27 cellular contexts compared by ENCODE assay signal in the genomic region with DNA sequence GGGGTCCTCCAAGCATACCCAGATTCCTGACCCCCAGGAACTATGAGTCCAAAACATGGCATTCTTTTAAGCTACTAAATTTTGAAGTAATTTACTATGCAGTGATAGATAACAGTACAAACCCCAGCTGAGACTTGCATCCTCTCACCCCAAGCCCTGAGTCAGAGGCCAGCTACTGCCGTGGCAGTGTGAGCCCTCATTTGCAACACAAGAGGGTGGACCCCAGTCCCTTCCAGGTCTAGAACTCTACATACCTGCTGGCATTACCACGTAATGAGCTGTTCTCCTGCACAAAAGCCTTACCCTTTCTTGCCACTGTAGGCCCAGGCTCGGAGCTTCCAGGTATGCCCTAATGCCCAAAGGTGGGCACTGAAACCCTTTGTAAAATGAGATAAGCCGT.
"Had no signal": no experiment of that assay in that cellular context is flagged by ENCODE, and none has a peak within 500 bp of the region (broad histone marks: within the 10 kb centered on the region; RNA-seq: fewer than 3 reads in every experiment).

No MANE protein-coding gene starts in this region.

- H3K27ac ChIP-seq: breast epithelium, KMS-11, Peyer's patch, RWPE1, SJCRH30, WERI-Rb-1 had no signal

- H3K4me2 ChIP-seq: KMS-11, SK-N-SH had no signal

- H3K4me3 ChIP-seq: breast epithelium, Peyer's patch, SJCRH30 had no signal

- H3K9me3 ChIP-seq: breast epithelium, Peyer's patch, SJCRH30, SK-N-SH had no signal

- H3K36me3 Mint-ChIP-seq: activated CD8-positive, alpha-beta memory T cell treated with anti-CD3 and anti-CD28 coated beads, Interleukin-2, amount 10 ng/mL, durations not matched to agents 7 days and 5 days had no signal

- H3K9me3 Mint-ChIP-seq: activated naive CD4-positive, alpha-beta T cell treated with anti-CD3 and anti-CD28 coated beads, Interleukin-2, amount 50 U/mL, for 24 hours; activated T-cell treated with anti-CD3 and anti-CD28 coated beads, Interleukin-2, amount 50 U/mL, for 24 hours; activated T-helper 1 cell treated with anti-CD3 and anti-CD28 coated beads, Interleukin-12 subunit alpha, Interleukin-12 subunit beta, Interleukin-2, Interleukin-4 antibody, amounts not matched to agents 30 ng/mL and 10 ng/mL and 1 ng/mL, durations not matched to agents 14 hours and 24 hours and 36 hours had no signal

- DNase-seq: activated CD4-positive, alpha-beta T cell treated with anti-CD3 and anti-CD28 coated beads for 48 hours; activated CD4-positive, alpha-beta T cell treated with anti-CD3 and anti-CD28 coated beads, Interleukin-2, amount 50 U/mL, for 4 hours; activated CD8-positive, alpha-beta memory T cell treated with anti-CD3 and anti-CD28 coated beads, Interleukin-2, amount 10 ng/mL, durations not matched to agents 7 days and 5 days; activated effector memory CD4-positive, alpha-beta T cell treated with Interleukin-2 at 50 U/mL for 16 hours; activated naive CD4-positive, alpha-beta T cell; activated T-cell treated with anti-CD3 and anti-CD28 coated beads, Interleukin-2, amount 50 U/mL, for 24 hours; aorta; caudate nucleus; NCI-H1092 treated with DMSO at 0.1 percent for 48 hours; NCI-H1417 treated with DMSO at 0.1 percent for 48 hours; NCI-H1694 treated with DMSO at 0.1 percent for 48 hours; NCI-H2029 treated with DMSO at 0.1 percent for 48 hours; NCI-H345; NCI-H510A; NCI-H526 treated with DMSO at 0.1 percent for 48 hours; NCI-H82; Peyer's patch; Right ventricle myocardium superior; SJCRH30; SK-N-SH; T-helper 1 cell; WERI-Rb-1 had no signal

- H3K36me3 ChIP-seq: breast epithelium, Peyer's patch, SJCRH30, WERI-Rb-1 had no signal

- H3K4me3 Mint-ChIP-seq: activated CD8-positive, alpha-beta memory T cell treated with anti-CD3 and anti-CD28 coated beads, Interleukin-2, amount 10 ng/mL, durations not matched to agents 7 days and 5 days; activated naive CD4-positive, alpha-beta T cell treated with anti-CD3 and anti-CD28 coated beads, Interleukin-2, amount 50 U/mL, for 24 hours; activated T-cell treated with anti-CD3 and anti-CD28 coated beads, Interleukin-2, amount 50 U/mL, for 24 hours; activated T-helper 1 cell treated with anti-CD3 and anti-CD28 coated beads, Interleukin-12 subunit alpha, Interleukin-12 subunit beta, Interleukin-2, Interleukin-4 antibody, amounts not matched to agents 30 ng/mL and 10 ng/mL and 1 ng/mL, durations not matched to agents 14 hours and 24 hours and 36 hours had no signal

- H3K4me1 ChIP-seq: breast epithelium had no signal

- H3K9ac ChIP-seq: KMS-11, SK-N-SH had no signal

- H3K27me3 ChIP-seq: breast epithelium, Peyer's patch, SJCRH30 had no signal

- H3K27ac Mint-ChIP-seq: activated CD8-positive, alpha-beta memory T cell treated with anti-CD3 and anti-CD28 coated beads, Interleukin-2, amount 10 ng/mL, durations not matched to agents 7 days and 5 days; activated naive CD4-positive, alpha-beta T cell treated with anti-CD3 and anti-CD28 coated beads, Interleukin-2, amount 50 U/mL, for 24 hours; activated T-cell treated with anti-CD3 and anti-CD28 coated beads, Interleukin-2, amount 50 U/mL, for 24 hours; activated T-helper 1 cell treated with anti-CD3 and anti-CD28 coated beads, Interleukin-12 subunit alpha, Interleukin-12 subunit beta, Interleukin-2, Interleukin-4 antibody, amounts not matched to agents 30 ng/mL and 10 ng/mL and 1 ng/mL, durations not matched to agents 14 hours and 24 hours and 36 hours had no signal
